In the genomic region with DNA sequence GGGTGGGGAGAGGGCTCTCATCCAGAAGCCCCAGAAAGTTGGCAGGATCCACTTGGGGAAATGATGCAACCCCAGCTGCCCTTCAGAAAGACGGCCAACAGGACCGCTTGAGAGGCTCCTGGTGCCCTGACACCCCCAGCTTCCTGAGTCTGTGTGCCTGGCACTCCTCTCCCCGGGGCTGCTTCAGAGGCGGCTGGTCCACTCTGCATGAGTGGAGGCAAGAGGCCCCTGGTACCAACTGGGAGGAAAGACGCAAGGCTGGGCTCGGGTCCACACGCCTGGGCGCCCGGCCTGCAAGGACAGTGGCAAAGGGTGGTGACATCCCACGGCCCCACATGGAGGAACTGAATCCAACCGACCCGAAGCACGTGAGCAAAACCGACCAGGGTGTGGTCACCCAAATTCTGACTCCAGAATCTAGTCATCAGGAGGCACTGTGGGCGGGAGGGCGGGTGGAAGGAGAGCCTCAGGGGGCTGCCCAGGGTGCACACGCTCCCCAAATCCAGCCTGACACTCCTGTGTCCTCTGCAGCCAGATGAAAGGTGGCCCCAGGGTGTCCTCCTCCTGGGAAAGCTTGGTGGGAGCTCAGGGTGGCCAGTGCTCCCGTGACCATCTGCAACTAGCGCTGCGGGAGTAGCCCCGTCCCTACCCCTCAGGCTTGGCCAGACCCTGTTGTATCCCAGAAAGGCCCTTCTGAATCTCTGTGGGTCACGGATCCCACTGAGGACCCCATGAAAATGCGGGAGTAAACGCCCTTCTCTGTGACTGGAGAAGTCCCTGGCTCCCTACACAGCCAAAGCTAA, we compare ENCODE assay signal across 6 cellular contexts. TPM values are rescaled to one million over a fixed set of nuclear protein-coding genes. Genes with fewer than 3 reads are reported as not detected.
DNase-seq lines count a peak whose midpoint lies in the region; ATAC-seq and TF ChIP-seq lines count a peak whose summit lies in the region.

No MANE protein-coding gene starts in this region.

- H3K36me3 Mint-ChIP-seq in naive thymus-derived CD8-positive, alpha-beta T cell: peaks cover 0 to 19% (median 0%) of the 10 kb centered on the region in 3 donors

- H3K27ac Mint-ChIP-seq in naive thymus-derived CD8-positive, alpha-beta T cell: peak overlapping the region in 2 of 10 donors; percentile 6 to 63

- DNase-seq in GM23248 (peak; percentile 90), astrocyte of the spinal cord (ENCODE audit: low read depth, low spot score) (peak; percentile 18), NCI-H2227 treated with DMSO at 0.1 percent for 48 hours (lab: John Stamatoyannopoulos, UW) (no peak)
- no peak for DNase-seq in naive thymus-derived CD8-positive, alpha-beta T cell

- H3K27me3 ChIP-seq in GM23248 (replicated peaks; ENCODE audit: insufficient read depth): no peaks in the 10 kb centered on the region

- peak overlapping the region; percentile 100 for H3K9ac ChIP-seq in GM23248

- H3K9me3 ChIP-seq in GM23248 (ENCODE audit: low read depth): no peaks in the 10 kb centered on the region

- H2AFZ ChIP-seq in GM23248: no peak overlapping the region

- peaks cover 17% of the 10 kb centered on the region for H3K4me1 ChIP-seq in GM23248 (ENCODE audit: insufficient read depth)

- 1 to 2% methylated on average over 20 to 22 of the region's 24 CpGs for WGBS in GM23248 (ENCODE audit: low coverage in 1 of 2, low lambda C conversion rate in 2 of 2, missing lambda C conversion rate in 2 of 2), 2 experiments

- peaks cover 8 to 41% (median 27%) of the 10 kb centered on the region in 4 donors for H3K4me1 Mint-ChIP-seq in naive thymus-derived CD8-positive, alpha-beta T cell

- peak overlapping the region; percentile 100 for H3K27ac ChIP-seq in GM23248

- no peaks in the 10 kb centered on the region for H3K27me3 Mint-ChIP-seq in naive thymus-derived CD8-positive, alpha-beta T cell

- peaks cover 14% of the 10 kb centered on the region for H3F3A ChIP-seq in GM23248 (ENCODE audit: insufficient read depth)

- no peaks in the 10 kb centered on the region for H3K9me2 ChIP-seq in GM23248 (ENCODE audit: insufficient read depth)

- peak overlapping the region in 6 of 10 donors; percentile 16 to 98 (median 52) for H3K4me3 Mint-ChIP-seq in naive thymus-derived CD8-positive, alpha-beta T cell

- no peaks in the 10 kb centered on the region for H4K20me1 ChIP-seq in GM23248 (ENCODE audit: insufficient read depth)

- no peaks in the 10 kb centered on the region for H3K9me3 Mint-ChIP-seq in naive thymus-derived CD8-positive, alpha-beta T cell

- TF ChIP-seq CTCF in astrocyte of the spinal cord (IDR thresholded peaks at IDR 0.05; ENCODE audit: low read depth, low read length): no peak

- H3K79me2 ChIP-seq in GM23248 (ENCODE audit: insufficient read depth): peaks cover 80% of the 10 kb centered on the region

- H3K4me3 ChIP-seq in GM23248 (peak overlapping the region; percentile 96), astrocyte of the spinal cord (ENCODE audit: low read depth, low read length) (peak overlapping the region; percentile 44)

- ATAC-seq in naive thymus-derived CD8-positive, alpha-beta T cell: no peak
- ATAC-seq in GM18517 (IDR thresholded peaks at IDR 0.05; ENCODE audit: unreplicated experiment) (no peak), HG02885 (IDR thresholded peaks at IDR 0.05; ENCODE audit: poor library complexity, unreplicated experiment) (no peak)

- POLR2A ChIA-PET in naive thymus-derived CD8-positive, alpha-beta T cell (lab: Charles Lee): interaction anchor here (0.5 to 1.1 kb wide), 2 partner anchors 9 to 27 kb away, joined by 3 read pairs; no protein-coding TSS in a partner anchor

- peaks cover 23% of the 10 kb centered on the region for H3K36me3 ChIP-seq in GM23248 (ENCODE audit: low read depth)

- peak overlapping the region; percentile 98 for H3K4me2 ChIP-seq in GM23248 (ENCODE audit: unreplicated experiment)

- in situ Hi-C loops in GM23248 (cut with MboI) (no loop called here), astrocyte of the spinal cord (cut with HindIII; ENCODE audit: low sequenced_read_pairs) (no loop called here)

RNA-seq across cellular contexts. Expression of a gene that starts 3.7 kb away (rescaled TPM):
- total RNA-seq in GM23248 (2014; rRNA removed; shearing (Covaris generic)): 680 and 751 TPM in 2 replicates
- 623 and 664 TPM in 2 replicates for polyA plus RNA-seq in GM23248 (2016; fragmentation: Nextera tagmentation; extraction: Ambion mirVana)
- total RNA-seq in naive thymus-derived CD8-positive, alpha-beta T cell: 100 to 1,000 TPM; 102 to 107 TPM
- 100 to 1,000 TPM; 152 to 198 (median 170) TPM for polyA plus RNA-seq in naive thymus-derived CD8-positive, alpha-beta T cell

RNA-seq across cellular contexts. Expression of a gene that starts 32.0 kb away (rescaled TPM):
- 62.1 and 83.7 TPM in 2 replicates for total RNA-seq in GM23248 (2014; rRNA removed; shearing (Covaris generic))
- polyA plus RNA-seq in GM23248 (2016; fragmentation: Nextera tagmentation; extraction: Ambion mirVana): 76.9 and 85.3 TPM in 2 replicates
- total RNA-seq in naive thymus-derived CD8-positive, alpha-beta T cell: 10 to 100 TPM; 36.2 to 40.7 TPM
- 10 to 100 TPM in 2 of 3 donors, 1 to 10 TPM in 1; 8.6 to 26.7 (median 15.3) TPM for polyA plus RNA-seq in naive thymus-derived CD8-positive, alpha-beta T cell

RNA-seq across cellular contexts. Expression of a gene that starts 33.9 kb away (rescaled TPM):
- 1.3 TPM in 1 of 2 replicates, not detected in the other for total RNA-seq in GM23248 (2014; rRNA removed; shearing (Covaris generic))
- 0.72 and 0.86 TPM in 2 replicates for polyA plus RNA-seq in GM23248 (2016; fragmentation: Nextera tagmentation; extraction: Ambion mirVana)
- total RNA-seq in naive thymus-derived CD8-positive, alpha-beta T cell: 1 to 10 TPM; 4.4 to 5.2 TPM
- polyA plus RNA-seq in naive thymus-derived CD8-positive, alpha-beta T cell: 1 to 10 TPM in 1 of 3 donors, under 1 TPM in 2; 0.32 to 1.1 (median 0.44) TPM

RNA-seq across cellular contexts. Expression of a gene that starts 53.3 kb away (rescaled TPM):
- total RNA-seq in GM23248 (2014; rRNA removed; shearing (Covaris generic)): 29.2 and 44.1 TPM in 2 replicates
- polyA plus RNA-seq in GM23248 (2016; fragmentation: Nextera tagmentation; extraction: Ambion mirVana): 20.1 and 22.2 TPM in 2 replicates
- total RNA-seq in naive thymus-derived CD8-positive, alpha-beta T cell: 10 to 100 TPM; 25.9 to 30.2 TPM
- polyA plus RNA-seq in naive thymus-derived CD8-positive, alpha-beta T cell: 10 to 100 TPM in 2 of 3 donors, 1 to 10 TPM in 1; 9.0 to 13.0 (median 11.6) TPM

RNA-seq across cellular contexts. Expression of a gene that starts 57.2 kb away (rescaled TPM):
- 0.22 and 2.3 TPM in 2 replicates for total RNA-seq in GM23248 (2014; rRNA removed; shearing (Covaris generic))
- 0.35 and 0.36 TPM in 2 replicates for polyA plus RNA-seq in GM23248 (2016; fragmentation: Nextera tagmentation; extraction: Ambion mirVana)
- 1 to 10 TPM; 6.5 to 7.2 TPM for total RNA-seq in naive thymus-derived CD8-positive, alpha-beta T cell
- 1 to 10 TPM in 1 of 3 donors, under 1 TPM in 2; 0.96 to 1.9 (median 0.99) TPM for polyA plus RNA-seq in naive thymus-derived CD8-positive, alpha-beta T cell

Comparison
In these comparisons a context has a peak if more than half of its experiments do, and no peak if none do; other contexts are left out.
1. DNase-seq: peak in GM23248 (single experiment) and astrocyte of the spinal cord (single experiment); none in naive thymus-derived CD8-positive, alpha-beta T cell (0 of 10) and NCI-H2227 treated with DMSO at 0.1 percent for 48 hours (single experiment).